In genomic region chrX:41275661-41276609, GRCh38 we compare ENCODE assay signal across 8 cellular contexts. TPM values are rescaled to one million over a fixed set of nuclear protein-coding genes. Genes with fewer than 3 reads are reported as not detected.
A peak's percentile ranks its signal among the peaks of the same experiment; 100 is the strongest.
DNase-seq lines count a peak whose midpoint lies in the region; ATAC-seq and TF ChIP-seq lines count a peak whose summit lies in the region.

No MANE protein-coding gene starts in this region.

- 0 out of 2 replicates have a peak overlapping the region, but pooled peaks have one; percentile 15 for H3K27ac ChIP-seq in OCI-LY3 (ENCODE audit: low read length)
- H3K27ac ChIP-seq in testis: peak overlapping the region; percentile 39 to 71

- WGBS in testis, 2 donors: 0 to 4% methylated on average over 7 to 46 of the region's 54 CpGs

- no peaks in the 10 kb centered on the region for H4K20me1 ChIP-seq in OCI-LY3 (ENCODE audit: insufficient read depth, low read length)

- H3K27me3 ChIP-seq in OCI-LY3 (ENCODE audit: low read depth, low read length) (no peaks in the 10 kb centered on the region), testis (no peaks in the 10 kb centered on the region)

- H3K4me1 ChIP-seq in OCI-LY3 (ENCODE audit: low read length) (peaks cover 12% of the 10 kb centered on the region), testis (no peaks in the 10 kb centered on the region)

- H3K79me2 ChIP-seq in OCI-LY3 (ENCODE audit: low read length): no peaks in the 10 kb centered on the region

- H3K9ac ChIP-seq in OCI-LY3 (ENCODE audit: low read length): peak overlapping the region; percentile 63

- H2AFZ ChIP-seq in OCI-LY3 (ENCODE audit: low read depth, low read length): peak overlapping the region; percentile 89

- H3K27me3 Mint-ChIP-seq in nephron progenitor cell (ENCODE audit: low read depth, poor library complexity): peaks cover 10% of the 10 kb centered on the region

- peaks cover 33% of the 10 kb centered on the region for H3K9me3 Mint-ChIP-seq in nephron progenitor cell

- H3K4me3 Mint-ChIP-seq in nephron progenitor cell: peak overlapping the region; percentile 84

- DNase-seq in activated effector memory CD4-positive, alpha-beta T cell treated with Interleukin-2 at 50 U/mL for 16 hours: peak; percentile 27
- DNase-seq in foreskin fibroblast: peak; percentile 53 to 81
- peak; percentile 66 for DNase-seq in nephron progenitor cell
- peak; percentile 74 for DNase-seq in testis
- no peak for DNase-seq in NK-92 treated with Interleukin-12 subunit alpha and Interleukin-12 subunit beta, amount 100 ng/mL, for 24 hours (lab: John Stamatoyannopoulos, UW)

- intact Hi-C loops in testis (cut with DNase I; ENCODE audit: low total_unique reads): no loop called here

- TF ChIP-seq CTCF in OCI-LY3 (IDR thresholded peaks at IDR 0.05; ENCODE audit: low read depth, low read length) (peak; percentile 46), foreskin fibroblast (IDR thresholded peaks at IDR 0.05; ENCODE audit: low read depth, low read length) (peak; percentile 38), nephron progenitor cell (IDR thresholded peaks at IDR 0.05) (peak; percentile 44), testis (IDR thresholded peaks at IDR 0.05) (peak in 1 of 3 experiments; percentile 19)

- ATAC-seq in HG03064 (IDR thresholded peaks at IDR 0.05; ENCODE audit: low read depth, unreplicated experiment): peak; percentile 68

- no peak for TF ChIP-seq POLR2A in testis (IDR thresholded peaks at IDR 0.05)

- H3K36me3 ChIP-seq in OCI-LY3 (replicated peaks; ENCODE audit: low read depth, low read length) (no peaks in the 10 kb centered on the region), testis (ENCODE audit: low read depth, missing control alignments) (no peaks in the 10 kb centered on the region)

- H3K4me1 Mint-ChIP-seq in nephron progenitor cell: peaks cover 17% of the 10 kb centered on the region

- H3K27ac Mint-ChIP-seq in nephron progenitor cell: no peak overlapping the region

- H3K9me3 ChIP-seq in OCI-LY3 (ENCODE audit: insufficient read depth, low read length) (no peaks in the 10 kb centered on the region), testis (no peaks in the 10 kb centered on the region)

- peak overlapping the region; percentile 65 for H3K4me3 ChIP-seq in GM08714 (ENCODE audit: low read length)
- peak overlapping the region; percentile 81 for H3K4me3 ChIP-seq in OCI-LY3 (ENCODE audit: low read length)
- H3K4me3 ChIP-seq in foreskin fibroblast (ENCODE audit: low read depth in 1 of 2, low read length in 2 of 2): peak overlapping the region; percentile 45 to 52
- H3K4me3 ChIP-seq in testis: peak overlapping the region; percentile 44 to 61

- peak overlapping the region; percentile 96 for H3K4me2 ChIP-seq in OCI-LY3 (ENCODE audit: low read length)

- no peaks in the 10 kb centered on the region for H3K36me3 Mint-ChIP-seq in nephron progenitor cell (ENCODE audit: low read depth)

RNA-seq across cellular contexts. Expression of gene DDX3X, which starts 58.0 kb away (rescaled TPM):
- 100 to 1,000 TPM; 121 to 157 TPM for total RNA-seq in testis
- polyA plus RNA-seq in testis (ENCODE audit: insufficient read depth, low read depth, low replicate concordance): 133 TPM
